In the genomic region with DNA sequence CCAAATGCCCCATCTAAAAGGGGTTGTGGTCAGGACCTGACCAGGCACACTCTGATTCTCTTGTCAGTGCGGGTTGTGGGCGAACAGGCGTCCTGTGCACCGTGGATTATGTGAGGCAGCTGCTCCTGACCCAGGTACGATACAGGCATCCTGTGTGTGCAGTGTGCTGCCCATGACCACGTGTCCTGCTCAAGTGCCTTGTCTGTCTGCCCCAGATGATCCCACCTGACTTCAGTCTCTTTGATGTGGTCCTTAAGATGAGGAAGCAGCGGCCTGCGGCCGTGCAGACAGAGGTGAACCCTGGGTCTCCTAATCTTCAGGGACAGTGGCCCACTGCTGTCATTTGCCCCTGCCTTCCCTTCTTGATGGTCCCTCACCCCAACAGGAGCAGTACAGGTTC, we compare ENCODE assay signal across 10 cellular contexts. TPM values are rescaled to one million over a fixed set of nuclear protein-coding genes. Genes with fewer than 3 reads are reported as not detected.
A peak's percentile ranks its signal among the peaks of the same experiment; 100 is the strongest.
DNase-seq lines count a peak whose midpoint lies in the region; ATAC-seq, FAIRE-seq and TF ChIP-seq lines count a peak whose summit lies in the region.
"Had no signal": no experiment of that assay in that cellular context is flagged by ENCODE, and none has a peak within 500 bp of the region (broad histone marks: within the 10 kb centered on the region; RNA-seq: fewer than 3 reads in every experiment).

No MANE protein-coding gene starts in this region.

- CTCF ChIA-PET in H1 (lab: Charles Lee; ENCODE audit: partially characterized antibody): interaction anchor here (1.0 to 1.8 kb wide), 3 partner anchors 8 to 28 kb away, joined by 3 to 4 read pairs (median 3); partner anchors contain the start of gene IMP4

- TF ChIP-seq CTCF in H1 (IDR thresholded peaks at IDR 0.05; ENCODE audit: control extremely low read depth in 1 of 3, insufficient read depth in 1 of 3, low read depth in 1 of 3, low read length in 3 of 3): no peak
- TF ChIP-seq CTCF in heart left ventricle (IDR thresholded peaks at IDR 0.05): no peak

- H3K9me3 ChIP-seq in H1 (ENCODE audit: insufficient read depth in 2 of 2, low read depth in 1 of 2, low read length in 1 of 2) (no peaks in the 10 kb centered on the region), subcutaneous abdominal adipose tissue (ENCODE audit: control insufficient read depth in 5 of 5, low read length in 5 of 5) (no peaks in the 10 kb centered on the region), heart left ventricle (no peaks in the 10 kb centered on the region)

- H3K4me2 ChIP-seq in H1 (ENCODE audit: insufficient read depth in 1 of 2, low read depth in 2 of 2, low read length in 2 of 2): no peak overlapping the region

- 93% methylated on average over 9 of the region's 9 CpGs; no CpG with 5 or more reads in 1 of the 2 experiments for WGBS in H1 (ENCODE audit: extremely low coverage in 1 of 2, insufficient coverage in 1 of 2, insufficient read length in 1 of 2, insufficient replicate concordance in 2 of 2, low coverage in 1 of 2, low lambda C conversion rate in 2 of 2, missing lambda C conversion rate in 1 of 2), 2 experiments
- 85 to 100% (median 96%) methylated on average over 1 to 9 of the region's 9 CpGs for WGBS in heart left ventricle, 4 donors

- H2AK5ac ChIP-seq in H1 (ENCODE audit: low read depth, low read length): no peak overlapping the region

- peak overlapping the region; percentile 4; the same call in 1 of the 2 replicates for H2BK12ac ChIP-seq in H1 (ENCODE audit: low read depth, low read length)

- H2AFZ ChIP-seq in H1 (ENCODE audit: low read length): no peak overlapping the region

- POLR2A ChIA-PET in H1 (lab: Charles Lee; ENCODE audit: partially characterized antibody): interaction anchor here (1.0 to 2.7 kb wide), 3 partner anchors 16 to 28 kb away, joined by 3 to 7 read pairs (median 4); partner anchors contain the start of gene IMP4

- no peak for TF ChIP-seq RAD21 in H1 (IDR thresholded peaks at IDR 0.05 in 1 of 2, conservative IDR thresholded peaks at IDR 0.05 in 1 of 2; ENCODE audit: low read depth in 2 of 2, low read length in 2 of 2)

- H2BK5ac ChIP-seq in H1 (ENCODE audit: low read depth, low read length): no peak overlapping the region

- no peak overlapping the region for H3K4ac ChIP-seq in H1 (replicated peaks; ENCODE audit: insufficient read length, low read depth, low read length)

- TF ChIP-seq POLR2A in H1 (IDR thresholded peaks at IDR 0.05; ENCODE audit: control extremely low read depth in 1 of 2, low read depth in 2 of 2, low read length in 2 of 2): no peak
- no peak for TF ChIP-seq POLR2A in heart left ventricle (IDR thresholded peaks at IDR 0.05)

- H3K14ac ChIP-seq in H1 (ENCODE audit: insufficient read length): no peak overlapping the region

- H3K9ac ChIP-seq in H1 (replicated peaks in 1 of 4; ENCODE audit: extremely low read depth in 1 of 4, low read depth in 3 of 4, low read length in 3 of 4) (no peak overlapping the region), subcutaneous abdominal adipose tissue (ENCODE audit: low read length in 5 of 5) (peak overlapping the region in 1 of 5 donors; percentile 64)

- peak overlapping the region; percentile 8; the same call in 1 of the 2 replicates for H2BK15ac ChIP-seq in H1 (ENCODE audit: low read length)

- H3K4me1 ChIP-seq in H1 (replicated peaks in 1 of 4; ENCODE audit: control insufficient read depth in 3 of 4, insufficient read depth in 4 of 4, low read length in 3 of 4): peaks cover 0 to 13% (median 5%) of the 10 kb centered on the region in 4 experiments; a peak in 5 of 7 replicates
- peaks cover 6 to 46% (median 30%) of the 10 kb centered on the region in 5 donors for H3K4me1 ChIP-seq in subcutaneous abdominal adipose tissue (ENCODE audit: control insufficient read depth in 5 of 5, insufficient read depth in 5 of 5, low read length in 5 of 5)
- H3K4me1 ChIP-seq in heart left ventricle: peaks cover 0 to 60% (median 18%) of the 10 kb centered on the region in 12 donors

- intact Hi-C loops in heart left ventricle (cut with DNase I): no loop called here

- H3K4me3 ChIP-seq in H1 (ENCODE audit: extremely low read depth in 1 of 4, insufficient read depth in 2 of 4, low read depth in 3 of 4, low read length in 4 of 4) (no peak overlapping the region), subcutaneous abdominal adipose tissue (ENCODE audit: low read depth in 1 of 5, low read length in 5 of 5) (no peak overlapping the region), heart left ventricle (no peak overlapping the region)

- ATAC-seq in HG03025 (IDR thresholded peaks at IDR 0.05; ENCODE audit: low FRiP score, unreplicated experiment): no peak
- ATAC-seq in heart left ventricle: no peak

- no peak overlapping the region for H3K56ac ChIP-seq in H1 (replicated peaks; ENCODE audit: insufficient read length, low read depth, low read length)

- peak; percentile 33 for DNase-seq in activated naive CD4-positive, alpha-beta T cell treated with Interleukin-2 at 50 U/mL for 16 hours
- no peak for DNase-seq in activated naive CD4-positive, alpha-beta T cell treated with anti-CD3 and anti-CD28 coated beads, Interleukin-2, amount 50 U/mL, for 16 hours
- DNase-seq in activated CD4-positive, alpha-beta T cell treated with anti-CD3 and anti-CD28 coated beads for 48 hours: peak; percentile 51
- DNase-seq in H1 (ENCODE audit: low read depth in 1 of 2, low spot score in 2 of 2) (no peak), CD1c-positive myeloid dendritic cell (ENCODE audit: extremely low spot score) (no peak), heart left ventricle (no peak)
- DNase-seq: HCEC 1CT, occipital lobe had no signal

- no peak overlapping the region for H4K5ac ChIP-seq in H1 (ENCODE audit: insufficient read length, low read depth, low read length)

- peaks cover 3% of the 10 kb centered on the region; the same call in 1 of the 2 replicates for H3K23me2 ChIP-seq in H1 (ENCODE audit: low read depth, low read length)

- no peak overlapping the region for H3K18ac ChIP-seq in H1 (ENCODE audit: extremely low read depth, low read length)

- H3K36me3 ChIP-seq in H1 (ENCODE audit: control insufficient read depth in 2 of 4, insufficient read depth in 4 of 4, low read length in 3 of 4) (no peaks in the 10 kb centered on the region), subcutaneous abdominal adipose tissue (ENCODE audit: control insufficient read depth in 5 of 5, insufficient read depth in 5 of 5, low read length in 5 of 5) (peaks cover 0 to 13% (median 7%) of the 10 kb centered on the region in 5 donors), heart left ventricle (peaks cover 0 to 19% (median 0%) of the 10 kb centered on the region in 9 donors)

- no peak overlapping the region for H3K23ac ChIP-seq in H1 (ENCODE audit: insufficient read length)

- no peak for TF ChIP-seq EP300 in H1 (IDR thresholded peaks at IDR 0.05; ENCODE audit: borderline replicate concordance in 1 of 2, low read depth in 2 of 2, low read length in 2 of 2)

- H4K91ac ChIP-seq in H1 (replicated peaks; ENCODE audit: insufficient read length, low read length): no peak overlapping the region

- no peak overlapping the region for H4K8ac ChIP-seq in H1 (ENCODE audit: extremely low read depth, insufficient read depth, low read length)

- no peak overlapping the region for H3K27ac ChIP-seq in H1 (ENCODE audit: low read depth, low read length)
- peak overlapping the region; percentile 72 for H3K27ac ChIP-seq in subcutaneous abdominal adipose tissue (ENCODE audit: low read depth, low read length)
- peak overlapping the region in 3 of 12 donors; percentile 90 to 96 (median 91) for H3K27ac ChIP-seq in heart left ventricle

- H3K27me3 ChIP-seq in H1 (replicated peaks in 1 of 4; ENCODE audit: control insufficient read depth in 3 of 4, extremely low read depth in 1 of 4, insufficient read depth in 3 of 4, low read length in 3 of 4): peaks cover 0 to 2% (median 0%) of the 10 kb centered on the region in 4 experiments; a peak in 1 of 7 replicates
- no peaks in the 10 kb centered on the region for H3K27me3 ChIP-seq in subcutaneous abdominal adipose tissue (ENCODE audit: control insufficient read depth in 5 of 5, insufficient read depth in 4 of 5, low read length in 5 of 5)
- H3K27me3 ChIP-seq in heart left ventricle: no peaks in the 10 kb centered on the region

- H3K79me2 ChIP-seq in H1 (ENCODE audit: control insufficient read depth in 1 of 2, insufficient read depth in 2 of 2, low read length in 2 of 2): no peaks in the 10 kb centered on the region

- no peak for FAIRE-seq in H1 (lab: Jason Lieb, UNC)

- peaks cover 6% of the 10 kb centered on the region; the same call in 1 of the 2 replicates for H3K79me1 ChIP-seq in H1 (ENCODE audit: low read depth, low read length)

- H2BK20ac ChIP-seq in H1 (ENCODE audit: low read length): no peak overlapping the region

- no peaks in the 10 kb centered on the region for H4K20me1 ChIP-seq in H1 (replicated peaks in 1 of 2; ENCODE audit: control insufficient read depth in 1 of 2, insufficient read depth in 2 of 2, low read length in 2 of 2)

- H2BK120ac ChIP-seq in H1 (replicated peaks; ENCODE audit: low read depth, low read length): no peak overlapping the region

TF ChIP-seq in H1, 55 proteins besides CTCF, POLR2A, EP300 and RAD21 (continues in another document):
- no peak for TF ChIP-seq SP1 (IDR thresholded peaks at IDR 0.05; ENCODE audit: low read depth, low read length)

RNA-seq across cellular contexts. Expression of gene PTPN18, which starts 14.6 kb away (rescaled TPM):
- total RNA-seq in H1 (2021; fragmentation: NEBNext Ultra II Directional; extraction: Animal tissue kit (Norgen Biotek cat#: 25700)): 13.1 and 14.7 TPM in 2 replicates
- polyA plus RNA-seq in H1 (2011; rRNA removed): 13.2 and 15.6 TPM in 2 replicates
- polyA plus RNA-seq in H1 (2011; cell fraction: cytosol; rRNA removed): 13.7 TPM
- polyA plus RNA-seq in H1 (2011; cell fraction: nucleus; rRNA removed): 32.1 TPM
- polyA plus RNA-seq in H1 (2012, experiment 1 of 2): 13.6 to 16.0 TPM (median 14.1 TPM) in 4 replicates
- 11.9 TPM for polyA plus RNA-seq in H1 (2012, experiment 2 of 2)
- polyA plus RNA-seq in H1 (2013, experiment 1 of 2): 12.5 TPM
- 10.5 TPM for polyA plus RNA-seq in H1 (2013, experiment 2 of 2)
- 14.8 and 16.8 TPM in 2 replicates for polyA minus RNA-seq in H1 (2011; rRNA and poly(A)+ RNA removed)
- 4.0 TPM for polyA minus RNA-seq in H1 (2011; cell fraction: cytosol; rRNA and poly(A)+ RNA removed)
- 21.0 TPM for polyA minus RNA-seq in H1 (2011; cell fraction: nucleus; rRNA and poly(A)+ RNA removed)
- total RNA-seq in heart left ventricle: 10 to 100 TPM in 8 of 9 donors, 1 to 10 TPM in 1; 9.7 to 42.5 (median 11.1) TPM
- polyA plus RNA-seq in heart left ventricle: 10 to 100 TPM; 16.3 to 16.8 TPM

RNA-seq across cellular contexts. Expression of gene IMP4, which starts 27.8 kb away (rescaled TPM):
- total RNA-seq in H1 (2021; fragmentation: NEBNext Ultra II Directional; extraction: Animal tissue kit (Norgen Biotek cat#: 25700)): 93.7 and 96.8 TPM in 2 replicates
- polyA plus RNA-seq in H1 (2011; rRNA removed): 194 and 247 TPM in 2 replicates
- 189 TPM for polyA plus RNA-seq in H1 (2011; cell fraction: cytosol; rRNA removed)
- 269 TPM for polyA plus RNA-seq in H1 (2011; cell fraction: nucleus; rRNA removed)
- polyA plus RNA-seq in H1 (2012, experiment 1 of 2): 70.7 to 139 TPM (median 137 TPM) in 4 replicates
- 113 TPM for polyA plus RNA-seq in H1 (2012, experiment 2 of 2)
- 86.8 TPM for polyA plus RNA-seq in H1 (2013, experiment 1 of 2)
- polyA plus RNA-seq in H1 (2013, experiment 2 of 2): 83.2 TPM
- 84.6 and 122 TPM in 2 replicates for polyA minus RNA-seq in H1 (2011; rRNA and poly(A)+ RNA removed)
- 62.7 TPM for polyA minus RNA-seq in H1 (2011; cell fraction: cytosol; rRNA and poly(A)+ RNA removed)
- polyA minus RNA-seq in H1 (2011; cell fraction: nucleus; rRNA and poly(A)+ RNA removed): 90.4 TPM
- total RNA-seq in heart left ventricle: 100 to 1,000 TPM in 2 of 9 donors, 10 to 100 TPM in 7; 55.8 to 130 (median 68.5) TPM
- 100 to 1,000 TPM in 1 of 2 donors, 10 to 100 TPM in 1; 73.7 to 209 TPM for polyA plus RNA-seq in heart left ventricle

Comparison
In these comparisons a context has a peak if more than half of its experiments do, and no peak if none do; other contexts are left out.
1. DNase-seq: peak in activated naive CD4-positive, alpha-beta T cell treated with Interleukin-2 at 50 U/mL for 16 hours (single experiment) and activated CD4-positive, alpha-beta T cell treated with anti-CD3 and anti-CD28 coated beads for 48 hours (single experiment); none in activated naive CD4-positive, alpha-beta T cell treated with anti-CD3 and anti-CD28 coated beads, Interleukin-2, amount 50 U/mL, for 16 hours (single experiment), H1 (0 of 2), CD1c-positive myeloid dendritic cell (single experiment) and heart left ventricle (0 of 5).